ENCODE assay signal across 9 cellular contexts in genomic region chr5:34854459-34855174, GRCh38. TPM values are rescaled to one million over a fixed set of nuclear protein-coding genes. Genes with fewer than 3 reads are reported as not detected.
DNase-seq lines count a peak whose midpoint lies in the region; ATAC-seq and TF ChIP-seq lines count a peak whose summit lies in the region.
"Had no signal": no experiment of that assay in that cellular context is flagged by ENCODE, and none has a peak within 500 bp of the region (broad histone marks: within the 10 kb centered on the region; RNA-seq: fewer than 3 reads in every experiment).

No MANE protein-coding gene starts in this region.

- in situ Hi-C loops in HAP-1 (cut with MboI; ENCODE audit: low sequenced_read_pairs) (no loop called here), astrocyte of the cerebellum (cut with HindIII; ENCODE audit: low sequenced_read_pairs) (no loop called here)

- DNase-seq in HAP-1 (ENCODE audit: low spot score in 2 of 2) (peak; percentile 26 to 28), M059J (ENCODE audit: low read depth) (peak; percentile 60), astrocyte of the cerebellum (ENCODE audit: low read depth) (peak; percentile 67), left cardiac atrium (no peak), HuH-7.5 (ENCODE audit: low spot score) (no peak), UCSD-AML1 (lab: John Stamatoyannopoulos, UW; ENCODE audit: unreplicated experiment) (no peak), activated gamma-delta T cell (lab: John Stamatoyannopoulos, UW) (no peak)

- H3K9me3 ChIP-seq in HAP-1 = no peaks in the 10 kb centered on the region
- H3K9me3 ChIP-seq: breast epithelium had no signal

- peak; percentile 95 for ATAC-seq in GM18498 (IDR thresholded peaks at IDR 0.05; ENCODE audit: unreplicated experiment)
- no peak for ATAC-seq in left cardiac atrium

- H3K4me3 ChIP-seq in HAP-1 = no peak overlapping the region
- H3K4me3 ChIP-seq in astrocyte of the cerebellum (ENCODE audit: low read depth, low read length) = no peak overlapping the region
- H3K4me3 ChIP-seq: breast epithelium had no signal

- TF ChIP-seq CTCF in astrocyte of the cerebellum (IDR thresholded peaks at IDR 0.05; ENCODE audit: low read depth, low read length, missing control alignments) = no peak

- intact Hi-C loops in left cardiac atrium (cut with DNase I) = no loop called here

- H3K36me3 ChIP-seq in HAP-1 (replicated peaks) = no peaks in the 10 kb centered on the region
- H3K36me3 ChIP-seq: breast epithelium had no signal

- H3K4me1 ChIP-seq in HAP-1 = no peaks in the 10 kb centered on the region
- H3K4me1 ChIP-seq: breast epithelium had no signal

- no peaks in the 10 kb centered on the region for H3K27me3 ChIP-seq in HAP-1 (ENCODE audit: low read depth)
- H3K27me3 ChIP-seq: breast epithelium had no signal

RNA-seq across cellular contexts. Expression of gene TTC23L, which starts 15.7 kb away (rescaled TPM):
- total RNA-seq in M059J (2014; rRNA removed; shearing (Covaris generic)) = not detected in 2 replicates
- total RNA-seq in left cardiac atrium = not detected

Comparison
In these comparisons a context has a peak if more than half of its experiments do, and no peak if none do; other contexts are left out.
1. DNase-seq: peak in HAP-1 (2 of 2), M059J (single experiment) and astrocyte of the cerebellum (single experiment); none in left cardiac atrium (single experiment), HuH-7.5 (single experiment), UCSD-AML1 (single experiment) and activated gamma-delta T cell (single experiment).